Comparison of ENCODE assay signal across 23 cellular contexts in genomic region chr2:208594642-208595385, GRCh38.
"Had no signal": no experiment of that assay in that cellular context is flagged by ENCODE, and none has a peak within 500 bp of the region (broad histone marks: within the 10 kb centered on the region; RNA-seq: fewer than 3 reads in every experiment).

No MANE protein-coding gene starts in this region.

- DNase-seq: activated CD4-positive, alpha-beta memory T cell treated with anti-CD3 and anti-CD28 coated beads, Interleukin-2, amount 10 ng/mL, durations not matched to agents 7 days and 5 days; activated CD4-positive, alpha-beta T cell treated with anti-CD3 and anti-CD28 coated beads for 48 hours; activated CD4-positive, CD25-positive, alpha-beta regulatory T cell; activated CD8-positive, alpha-beta memory T cell treated with anti-CD3 and anti-CD28 coated beads, Interleukin-2, amount 10 ng/mL, durations not matched to agents 7 days and 5 days; activated naive CD4-positive, alpha-beta T cell treated with Interleukin-2 at 50 U/mL for 16 hours; aorta; cortex of kidney; effector CD4-positive, alpha-beta T cell; left cardiac atrium; nephron progenitor cell; occipital lobe; posterior cingulate gyrus; retina; stimulated activated CD4-positive, alpha-beta T cell treated with anti-CD3 and anti-CD28 coated beads, Interleukin-2, amount 100 ng/mL, for 24 hours; T-cell had no signal

- ATAC-seq: activated CD8-positive, alpha-beta memory T cell treated with anti-CD3 and anti-CD28 coated beads, Interleukin-2, amount 10 ng/mL, durations not matched to agents 7 days and 5 days; T-cell had no signal

- H3K4me3 ChIP-seq: lung, suprapubic skin, transverse colon, vagina had no signal

- H3K36me3 ChIP-seq: suprapubic skin, transverse colon, vagina had no signal

- H3K27ac ChIP-seq: suprapubic skin, vagina had no signal

- H3K36me3 Mint-ChIP-seq: activated CD8-positive, alpha-beta memory T cell treated with anti-CD3 and anti-CD28 coated beads, Interleukin-2, amount 10 ng/mL, durations not matched to agents 7 days and 5 days; mesothelial cell of epicardium; T-cell had no signal

- H3K27me3 ChIP-seq: suprapubic skin, transverse colon, vagina had no signal

- H3K9me3 Mint-ChIP-seq: activated CD4-positive, alpha-beta memory T cell treated with anti-CD3 and anti-CD28 coated beads, Interleukin-2, amount 10 ng/mL, durations not matched to agents 7 days and 5 days; stimulated activated naive CD8-positive, alpha-beta T cell treated with anti-CD3 and anti-CD28 coated beads, Interleukin-15, Interleukin-2, amounts not matched to agents 100 ng/mL and 50 ng/mL, for 24 hours had no signal

- H3K4me1 ChIP-seq: suprapubic skin, vagina had no signal

- H3K9me3 ChIP-seq: suprapubic skin, transverse colon, vagina had no signal

- H3K4me3 Mint-ChIP-seq: activated CD4-positive, alpha-beta memory T cell treated with anti-CD3 and anti-CD28 coated beads, Interleukin-2, amount 10 ng/mL, durations not matched to agents 7 days and 5 days; activated CD8-positive, alpha-beta memory T cell treated with anti-CD3 and anti-CD28 coated beads, Interleukin-2, amount 10 ng/mL, durations not matched to agents 7 days and 5 days; mesothelial cell of epicardium; nephron progenitor cell; stimulated activated naive CD8-positive, alpha-beta T cell treated with anti-CD3 and anti-CD28 coated beads, Interleukin-15, Interleukin-2, amounts not matched to agents 100 ng/mL and 50 ng/mL, for 24 hours; T-cell had no signal

- FAIRE-seq: frontal cortex, islet of Langerhans had no signal

- H3K4me1 Mint-ChIP-seq: activated CD4-positive, alpha-beta memory T cell treated with anti-CD3 and anti-CD28 coated beads, Interleukin-2, amount 10 ng/mL, durations not matched to agents 7 days and 5 days; activated CD8-positive, alpha-beta memory T cell treated with anti-CD3 and anti-CD28 coated beads, Interleukin-2, amount 10 ng/mL, durations not matched to agents 7 days and 5 days; mesothelial cell of epicardium; nephron progenitor cell; T-cell had no signal

- H3K27ac Mint-ChIP-seq: activated CD4-positive, alpha-beta memory T cell treated with anti-CD3 and anti-CD28 coated beads, Interleukin-2, amount 10 ng/mL, durations not matched to agents 7 days and 5 days; activated CD8-positive, alpha-beta memory T cell treated with anti-CD3 and anti-CD28 coated beads, Interleukin-2, amount 10 ng/mL, durations not matched to agents 7 days and 5 days; mesothelial cell of epicardium; nephron progenitor cell; stimulated activated naive CD8-positive, alpha-beta T cell treated with anti-CD3 and anti-CD28 coated beads, Interleukin-15, Interleukin-2, amounts not matched to agents 100 ng/mL and 50 ng/mL, for 24 hours; T-cell had no signal

- H3K27me3 Mint-ChIP-seq: activated CD4-positive, alpha-beta memory T cell treated with anti-CD3 and anti-CD28 coated beads, Interleukin-2, amount 10 ng/mL, durations not matched to agents 7 days and 5 days; activated CD8-positive, alpha-beta memory T cell treated with anti-CD3 and anti-CD28 coated beads, Interleukin-2, amount 10 ng/mL, durations not matched to agents 7 days and 5 days; stimulated activated naive CD8-positive, alpha-beta T cell treated with anti-CD3 and anti-CD28 coated beads, Interleukin-15, Interleukin-2, amounts not matched to agents 100 ng/mL and 50 ng/mL, for 24 hours; T-cell had no signal
